ENCODE assay signal across 8 cellular contexts in the genomic region with DNA sequence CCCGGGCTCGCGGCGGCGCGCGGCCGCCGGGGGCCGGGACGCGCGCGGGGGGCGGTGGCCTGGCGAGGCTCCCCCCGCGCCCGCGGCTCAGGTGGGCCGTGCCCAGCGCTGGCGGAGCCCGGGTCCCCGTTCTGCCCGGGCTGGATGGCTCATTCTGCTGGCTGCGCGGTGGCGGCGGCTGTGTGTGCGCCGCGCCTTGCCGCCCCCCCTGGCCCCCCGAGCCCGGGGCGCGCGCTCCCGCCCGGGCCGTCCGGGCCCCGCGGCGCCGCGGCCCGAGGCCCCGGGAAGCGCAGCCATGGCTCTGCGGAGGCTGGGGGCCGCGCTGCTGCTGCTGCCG. TPM values are rescaled to one million over a fixed set of nuclear protein-coding genes. Genes with fewer than 3 reads are reported as not detected.
A peak's percentile ranks its signal among the peaks of the same experiment; 100 is the strongest.
DNase-seq lines count a peak whose midpoint lies in the region; ATAC-seq and TF ChIP-seq lines count a peak whose summit lies in the region.

A gene (plus strand): TSS at position 152 of the 337 bp plus-strand sequence. CDS start 144 bp downstream, at position 296.

- no peaks in the 10 kb centered on the region for H3K36me3 Mint-ChIP-seq in memory B cell

- no peak within 1 kb of the TSS for H3K27ac ChIP-seq in SK-N-MC
- H3K27ac ChIP-seq in suprapubic skin: no peak within 1 kb of the TSS
- H3K27ac ChIP-seq in effector memory CD4-positive, alpha-beta T cell (ENCODE audit: insufficient read depth, low read length, poor library complexity, severe bottlenecking): no peak within 1 kb of the TSS

- H3K9me3 Mint-ChIP-seq in memory B cell: no peaks in the 10 kb centered on the region

- H3K4me3 ChIP-seq in BE2C (ENCODE audit: low read depth, low read length) (peak within 1 kb of the TSS; percentile 45), H7 (ENCODE audit: insufficient read depth, low read depth, low read length) (peak within 1 kb of the TSS; percentile 42), SK-N-MC (peak within 1 kb of the TSS; percentile 72), suprapubic skin (peak within 1 kb of the TSS; percentile 62)
- no peak within 1 kb of the TSS for H3K4me3 ChIP-seq in effector memory CD4-positive, alpha-beta T cell (ENCODE audit: insufficient read depth, low read depth, low read length, poor library complexity, severe bottlenecking)

- H3K9me3 ChIP-seq in BE2C (no peaks in the 10 kb centered on the region), SK-N-MC (ENCODE audit: low read depth, low read length) (no peaks in the 10 kb centered on the region), suprapubic skin (no peaks in the 10 kb centered on the region)
- H3K9me3 ChIP-seq in effector memory CD4-positive, alpha-beta T cell (ENCODE audit: control insufficient read depth, low read length): no peaks in the 10 kb centered on the region

- ATAC-seq in memory B cell (ENCODE audit: low read depth) (peak; percentile 42), HG02970 (IDR thresholded peaks at IDR 0.05; ENCODE audit: low FRiP score, unreplicated experiment) (no peak)

- H3K4me1 ChIP-seq in BE2C (no peaks in the 10 kb centered on the region; the same call in 1 of the 2 replicates), suprapubic skin (peaks cover 21% of the 10 kb centered on the region)
- no peaks in the 10 kb centered on the region for H3K4me1 ChIP-seq in effector memory CD4-positive, alpha-beta T cell (ENCODE audit: control insufficient read depth, insufficient read depth, low read length, poor library complexity, severe bottlenecking)

- no peaks in the 10 kb centered on the region for H3K36me3 ChIP-seq in BE2C
- no peaks in the 10 kb centered on the region for H3K36me3 ChIP-seq in H7 (replicated peaks; ENCODE audit: control insufficient read depth, insufficient read depth, low read length)
- H3K36me3 ChIP-seq in SK-N-MC (ENCODE audit: insufficient read depth, low read length): no peaks in the 10 kb centered on the region
- no peaks in the 10 kb centered on the region for H3K36me3 ChIP-seq in suprapubic skin
- no peaks in the 10 kb centered on the region for H3K36me3 ChIP-seq in effector memory CD4-positive, alpha-beta T cell (ENCODE audit: control insufficient read depth, insufficient read depth, low read length)

- H3K27me3 ChIP-seq in BE2C: no peaks in the 10 kb centered on the region
- H3K27me3 ChIP-seq in H7 (ENCODE audit: control insufficient read depth, insufficient read depth, low read length): peaks cover 27% of the 10 kb centered on the region
- H3K27me3 ChIP-seq in suprapubic skin: peaks cover 19% of the 10 kb centered on the region
- H3K27me3 ChIP-seq in effector memory CD4-positive, alpha-beta T cell (replicated peaks; ENCODE audit: control insufficient read depth, insufficient read depth, low read length, poor library complexity, severe bottlenecking): peaks cover 14% of the 10 kb centered on the region

- H3K27ac Mint-ChIP-seq in memory B cell: no peak within 1 kb of the TSS

- no peak for TF ChIP-seq EP300 in suprapubic skin (IDR thresholded peaks at IDR 0.05)

- 1% methylated on average over 15 of the region's 55 CpGs for WGBS in suprapubic skin

- no peak within 1 kb of the TSS for H3K9ac ChIP-seq in SK-N-MC (ENCODE audit: insufficient read length)

- H3K4me3 Mint-ChIP-seq in memory B cell: peak within 1 kb of the TSS; percentile 66

- H3K4me1 Mint-ChIP-seq in memory B cell: peaks cover 12% of the 10 kb centered on the region

- no peak for TF ChIP-seq POLR2A in suprapubic skin (IDR thresholded peaks at IDR 0.05)

- H3K27me3 Mint-ChIP-seq in memory B cell: peaks cover 35% of the 10 kb centered on the region

- TF ChIP-seq CTCF in BE2C (IDR thresholded peaks at IDR 0.05; ENCODE audit: low read depth, low read length) (no peak), suprapubic skin (IDR thresholded peaks at IDR 0.05) (no peak)

- DNase-seq in BE2C: peak; percentile 58
- DNase-seq in H7: peak; percentile 95
- no peak for DNase-seq in SK-N-MC (ENCODE audit: low read depth, low spot score)
- DNase-seq in dermis microvascular lymphatic vessel endothelial cell (ENCODE audit: low read depth in 2 of 2): peak in 1 of 2 donors; percentile 62
- DNase-seq in memory B cell (ENCODE audit: low spot score in 2 of 2): no peak
- no peak for DNase-seq in suprapubic skin (ENCODE audit: low spot score in 2 of 2)
- DNase-seq in effector memory CD4-positive, alpha-beta T cell: no peak

RNA-seq across cellular contexts. Expression of the gene that starts here (rescaled TPM):
- 4.6 TPM for polyA plus RNA-seq in BE2C (2012; ENCODE audit: insufficient read depth, insufficient read length, low read depth)
- total RNA-seq in H7 (2014; rRNA removed; shearing (Covaris generic)): 12.3 and 14.8 TPM in 2 replicates
- total RNA-seq in dermis microvascular lymphatic vessel endothelial cell: 26.6 and 41.2 TPM in 2 replicates
- 1 to 10 TPM in 3 of 4 donors, under 1 TPM in 1; 0.32 to 4.0 (median 1.7) TPM for total RNA-seq in suprapubic skin

Comparison
In these comparisons a context has a peak if more than half of its experiments do, and no peak if none do; other contexts are left out.
1. DNase-seq: peak in BE2C (single experiment) and H7 (single experiment); none in SK-N-MC (single experiment), memory B cell (0 of 2), suprapubic skin (0 of 2) and effector memory CD4-positive, alpha-beta T cell (0 of 3).